In the genomic region with DNA sequence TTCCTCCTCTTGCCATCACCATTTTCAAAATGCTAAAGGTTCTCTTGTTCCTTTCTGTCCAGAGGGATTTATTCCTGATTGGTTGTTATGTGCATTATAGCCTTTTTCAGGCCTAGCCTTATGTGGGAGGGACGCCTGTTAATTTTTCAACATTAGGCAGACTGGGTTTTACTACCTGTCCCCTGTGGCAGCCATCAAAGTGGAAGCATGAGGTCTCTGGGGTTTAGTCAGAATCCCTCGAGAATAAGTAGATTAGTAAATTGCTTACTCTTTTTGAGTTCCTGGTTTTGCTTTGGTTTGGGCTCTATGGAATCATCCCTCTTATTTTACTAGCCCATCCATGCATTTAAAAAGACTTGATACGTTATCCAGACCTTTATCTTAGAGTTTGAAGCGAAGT, we compare ENCODE assay signal across 18 cellular contexts. TPM values are rescaled to one million over a fixed set of nuclear protein-coding genes. Genes with fewer than 3 reads are reported as not detected.
DNase-seq lines count a peak whose midpoint lies in the region; ATAC-seq, FAIRE-seq and TF ChIP-seq lines count a peak whose summit lies in the region.
"Had no signal": no experiment of that assay in that cellular context is flagged by ENCODE, and none has a peak within 500 bp of the region (broad histone marks: within the 10 kb centered on the region; RNA-seq: fewer than 3 reads in every experiment).

No MANE protein-coding gene starts in this region.

- H3K27ac ChIP-seq in caudate nucleus (ENCODE audit: low read depth, low read length) (peak overlapping the region; percentile 95), sigmoid colon (no peak overlapping the region)
- H3K27ac ChIP-seq: psoas muscle, vagina had no signal

- no peak for TF ChIP-seq POLR2A in sigmoid colon (IDR thresholded peaks at IDR 0.05)

- intact Hi-C loops in mucosa of descending colon (cut with DNase I, micrococcal nuclease): no loop called here
- intact Hi-C loops in sigmoid colon (cut with DNase I): no loop called here

- H3K9me3 Mint-ChIP-seq in progenitor cell of endocrine pancreas (ENCODE audit: low read depth): peaks cover 10% of the 10 kb centered on the region
- H3K9me3 Mint-ChIP-seq: activated CD4-positive, alpha-beta memory T cell treated with anti-CD3 and anti-CD28 coated beads, Interleukin-2, amount 10 ng/mL, durations not matched to agents 7 days and 5 days had no signal

- TF ChIP-seq CTCF in D721Med (IDR thresholded peaks at IDR 0.05; ENCODE audit: insufficient read depth, missing control alignments) (no peak), progenitor cell of endocrine pancreas (IDR thresholded peaks at IDR 0.05; ENCODE audit: unreplicated experiment) (no peak), mucosa of descending colon (IDR thresholded peaks at IDR 0.05) (no peak), sigmoid colon (IDR thresholded peaks at IDR 0.05) (no peak)

- ATAC-seq in HG03108 (IDR thresholded peaks at IDR 0.05; ENCODE audit: unreplicated experiment) (peak; percentile 51), mucosa of descending colon (no peak)
- ATAC-seq: psoas muscle, Right ventricle myocardium inferior had no signal

- FAIRE-seq in D721Med (lab: Jason Lieb, UNC): peak; percentile 55
- FAIRE-seq: frontal cortex had no signal

- no peak for TF ChIP-seq EP300 in sigmoid colon (IDR thresholded peaks at IDR 0.05)

- peaks cover 17% of the 10 kb centered on the region for H3K4me1 Mint-ChIP-seq in progenitor cell of endocrine pancreas (ENCODE audit: low read depth)

- DNase-seq in D721Med (ENCODE audit: insufficient read length, low spot score) (no peak), caudate nucleus (lab: John Stamatoyannopoulos, UW) (no peak), progenitor cell of endocrine pancreas (ENCODE audit: low spot score, unreplicated experiment) (no peak), mucosa of descending colon (no peak), putamen (ENCODE audit: low spot score) (no peak), sigmoid colon (no peak)
- DNase-seq: activated CD4-positive, alpha-beta memory T cell treated with anti-CD3 and anti-CD28 coated beads, Interleukin-2, amount 10 ng/mL, durations not matched to agents 7 days and 5 days; activated gamma-delta T cell treated with Interleukin-2 at 50 U/mL for 16 hours; GF-D8; GOT3; KBM-7; NCI-H187; psoas muscle; stimulated activated CD4-positive, alpha-beta T cell treated with anti-CD3 and anti-CD28 coated beads, Interleukin-1b, Interleukin-23, amount 100 ng/mL, for 48 hours had no signal

- H3K36me3 Mint-ChIP-seq in progenitor cell of endocrine pancreas (ENCODE audit: insufficient read depth): peaks cover 24% of the 10 kb centered on the region

- H3K4me1 ChIP-seq in mucosa of descending colon (ENCODE audit: low read depth) (no peaks in the 10 kb centered on the region), sigmoid colon (peaks cover 0 to 38% (median 30%) of the 10 kb centered on the region in 4 donors)

- no peaks in the 10 kb centered on the region for H3K27me3 ChIP-seq in sigmoid colon
- H3K27me3 ChIP-seq: vagina had no signal

- 76 to 91% methylated on average over 4 of the region's 4 CpGs for WGBS in sigmoid colon, 2 donors

- H3K4me3 ChIP-seq in mucosa of descending colon (no peak overlapping the region), sigmoid colon (no peak overlapping the region)
- H3K4me3 ChIP-seq: psoas muscle, vagina had no signal

- no peak overlapping the region for H3K4me3 Mint-ChIP-seq in progenitor cell of endocrine pancreas (ENCODE audit: low read depth)
- H3K4me3 Mint-ChIP-seq: activated CD4-positive, alpha-beta memory T cell treated with anti-CD3 and anti-CD28 coated beads, Interleukin-2, amount 10 ng/mL, durations not matched to agents 7 days and 5 days had no signal

- no peaks in the 10 kb centered on the region for H3K27me3 Mint-ChIP-seq in progenitor cell of endocrine pancreas
- H3K27me3 Mint-ChIP-seq: activated CD4-positive, alpha-beta memory T cell treated with anti-CD3 and anti-CD28 coated beads, Interleukin-2, amount 10 ng/mL, durations not matched to agents 7 days and 5 days had no signal

- H3K36me3 ChIP-seq in mucosa of descending colon (ENCODE audit: low read depth) (no peaks in the 10 kb centered on the region), sigmoid colon (no peaks in the 10 kb centered on the region)
- H3K36me3 ChIP-seq: vagina had no signal

- peak overlapping the region; percentile 54 for H3K27ac Mint-ChIP-seq in progenitor cell of endocrine pancreas
- H3K27ac Mint-ChIP-seq: activated CD4-positive, alpha-beta memory T cell treated with anti-CD3 and anti-CD28 coated beads, Interleukin-2, amount 10 ng/mL, durations not matched to agents 7 days and 5 days had no signal

- H3K9me3 ChIP-seq in mucosa of descending colon (no peaks in the 10 kb centered on the region), sigmoid colon (no peaks in the 10 kb centered on the region)
- H3K9me3 ChIP-seq: psoas muscle, vagina had no signal

RNA-seq across cellular contexts. Expression of gene PAK2, which starts 32.4 kb away (rescaled TPM):
- total RNA-seq in progenitor cell of endocrine pancreas: 71.9 and 72.1 TPM in 2 replicates
- 10 to 100 TPM; 50.6 to 74.7 (median 69.6) TPM for total RNA-seq in mucosa of descending colon
- 10 to 100 TPM; 35.5 to 44.6 (median 37.7) TPM for total RNA-seq in sigmoid colon
- polyA plus RNA-seq in sigmoid colon: 10 to 100 TPM; 22.8 to 30.4 (median 28.7) TPM

RNA-seq across cellular contexts. Expression of gene PIGX, which starts 59.9 kb away (rescaled TPM):
- total RNA-seq in progenitor cell of endocrine pancreas (26.1 and 28.3 TPM in 2 replicates), mucosa of descending colon (10 to 100 TPM; 22.5 to 30.5 (median 29.0) TPM), sigmoid colon (10 to 100 TPM; 20.9 to 41.0 (median 27.8) TPM)
- polyA plus RNA-seq in sigmoid colon: 10 to 100 TPM in 2 of 3 donors, 1 to 10 TPM in 1; 9.6 to 15.6 (median 14.1) TPM
